In genomic region chr11:66841861-66842260, GRCh38 we compare ENCODE assay signal across 8 cellular contexts.
DNase-seq lines count a peak whose midpoint lies in the region; ATAC-seq lines count a peak whose summit lies in the region.

No MANE protein-coding gene starts in this region.

- H3K9ac ChIP-seq in iPS-15b (ENCODE audit: low read depth, low read length), result no peak overlapping the region

- H3K27ac Mint-ChIP-seq in T-helper 1 cell treated with Interleukin-12 subunit alpha and Interleukin-12 subunit beta and Interleukin-4 antibody, amounts not matched to agents 30 μg/mL and 1 μg/mL, for 36 hours, result peak overlapping the region; percentile 90
- peak overlapping the region; percentile 96 to 98 for H3K27ac Mint-ChIP-seq in stimulated activated naive CD8-positive, alpha-beta T cell treated with anti-CD3 and anti-CD28 coated beads, Interleukin-15, amount 100 ng/mL, for 72 hours

- H3K9me3 Mint-ChIP-seq in T-helper 1 cell treated with Interleukin-12 subunit alpha and Interleukin-12 subunit beta and Interleukin-4 antibody, amounts not matched to agents 30 μg/mL and 1 μg/mL, for 36 hours, result no peaks in the 10 kb centered on the region
- no peaks in the 10 kb centered on the region for H3K9me3 Mint-ChIP-seq in stimulated activated naive CD8-positive, alpha-beta T cell treated with anti-CD3 and anti-CD28 coated beads, Interleukin-15, amount 100 ng/mL, for 72 hours

- peaks cover 17% of the 10 kb centered on the region for H3K36me3 ChIP-seq in iPS-15b (ENCODE audit: control insufficient read depth, insufficient read depth, low read length)

- DNase-seq in T-helper 1 cell (no peak), UCSD-AML1 (lab: John Stamatoyannopoulos, UW; ENCODE audit: unreplicated experiment) (no peak), AG08396 (ENCODE audit: low spot score) (no peak)
- DNase-seq in activated T-cell treated with anti-CD3 and anti-CD28 coated beads, Interleukin-2, amount 50 U/mL, for 48 hours, result peak; percentile 18 to 23
- no peak for DNase-seq in stimulated activated naive CD8-positive, alpha-beta T cell treated with anti-CD3 and anti-CD28 coated beads, Interleukin-15, amount 100 ng/mL, for 72 hours

- H3K4me1 Mint-ChIP-seq in T-helper 1 cell treated with Interleukin-12 subunit alpha and Interleukin-12 subunit beta and Interleukin-4 antibody, amounts not matched to agents 30 μg/mL and 1 μg/mL, for 36 hours (ENCODE audit: low read depth), result peaks cover 40% of the 10 kb centered on the region
- peaks cover 56% of the 10 kb centered on the region for H3K4me1 Mint-ChIP-seq in stimulated activated naive CD8-positive, alpha-beta T cell treated with anti-CD3 and anti-CD28 coated beads, Interleukin-15, amount 100 ng/mL, for 72 hours

- H3K27me3 ChIP-seq in iPS-15b (ENCODE audit: control insufficient read depth, insufficient read depth, low read length), result no peaks in the 10 kb centered on the region

- no peak for ATAC-seq in stimulated activated naive CD8-positive, alpha-beta T cell treated with anti-CD3 and anti-CD28 coated beads, Interleukin-15, amount 100 ng/mL, for 72 hours
- ATAC-seq in HG03354 (IDR thresholded peaks at IDR 0.05; ENCODE audit: poor library complexity, severe bottlenecking, unreplicated experiment), result no peak

- H3K4me1 ChIP-seq in iPS-15b (ENCODE audit: control insufficient read depth, insufficient read depth, low read length), result peaks cover 8% of the 10 kb centered on the region

- peak overlapping the region; percentile 93 for H3K4me3 ChIP-seq in iPS-15b (ENCODE audit: low read depth, low read length)

- no peaks in the 10 kb centered on the region for H3K27me3 Mint-ChIP-seq in T-helper 1 cell treated with Interleukin-12 subunit alpha and Interleukin-12 subunit beta and Interleukin-4 antibody, amounts not matched to agents 30 μg/mL and 1 μg/mL, for 36 hours (ENCODE audit: low read depth)
- H3K27me3 Mint-ChIP-seq in stimulated activated naive CD8-positive, alpha-beta T cell treated with anti-CD3 and anti-CD28 coated beads, Interleukin-15, amount 100 ng/mL, for 72 hours, result no peaks in the 10 kb centered on the region

- peaks cover 21% of the 10 kb centered on the region for H3K36me3 Mint-ChIP-seq in T-helper 1 cell treated with Interleukin-12 subunit alpha and Interleukin-12 subunit beta and Interleukin-4 antibody, amounts not matched to agents 30 μg/mL and 1 μg/mL, for 36 hours (ENCODE audit: low read depth)

- peak overlapping the region; percentile 92 for H3K4me3 Mint-ChIP-seq in T-helper 1 cell treated with Interleukin-12 subunit alpha and Interleukin-12 subunit beta and Interleukin-4 antibody, amounts not matched to agents 30 μg/mL and 1 μg/mL, for 36 hours
- H3K4me3 Mint-ChIP-seq in stimulated activated naive CD8-positive, alpha-beta T cell treated with anti-CD3 and anti-CD28 coated beads, Interleukin-15, amount 100 ng/mL, for 72 hours, result peak overlapping the region; percentile 97

- no peaks in the 10 kb centered on the region for H3K9me3 ChIP-seq in iPS-15b (ENCODE audit: control insufficient read depth, insufficient read depth, low read length)

Comparison
In these comparisons a context has a peak if more than half of its experiments do, and no peak if none do; other contexts are left out.
1. DNase-seq: peak in activated T-cell treated with anti-CD3 and anti-CD28 coated beads, Interleukin-2, amount 50 U/mL, for 48 hours (2 of 2); none in T-helper 1 cell (0 of 5), stimulated activated naive CD8-positive, alpha-beta T cell treated with anti-CD3 and anti-CD28 coated beads, Interleukin-15, amount 100 ng/mL, for 72 hours (0 of 2), UCSD-AML1 (single experiment) and AG08396 (single experiment).